ENCODE assay signal across 1 cellular context in genomic region chr5:126595486-126596083, GRCh38.
A peak's percentile ranks its signal among the peaks of the same experiment; 100 is the strongest.
TF ChIP-seq lines count a peak whose summit lies in the region.

No MANE protein-coding gene starts in this region.

TF ChIP-seq in HepG2, 621 proteins besides CTCF, POLR2A, EP300 and RAD21:
- TF ChIP-seq ZBTB40 (IDR thresholded peaks at IDR 0.05) (no peak), ZBTB40 (CRISPR knock-in tag; IDR thresholded peaks at IDR 0.05) (no peak), ZNF816 (CRISPR knock-in tag; IDR thresholded peaks at IDR 0.05; ENCODE audit: borderline replicate concordance) (0 out of 2 replicates have a peak, but pooled peaks have one; percentile 6), MLXIP (CRISPR knock-in tag; IDR thresholded peaks at IDR 0.05; ENCODE audit: borderline replicate concordance) (no peak), ATF1 (CRISPR knock-in tag; IDR thresholded peaks at IDR 0.05) (0 out of 2 replicates have a peak, but pooled peaks have one; percentile 2), SP2 (CRISPR knock-in tag; IDR thresholded peaks at IDR 0.05) (0 out of 2 replicates have a peak, but pooled peaks have one; percentile 33), KAT7 (CRISPR knock-in tag; IDR thresholded peaks at IDR 0.05; ENCODE audit: borderline replicate concordance) (0 out of 2 replicates have a peak, but pooled peaks have one; percentile 9), ZNF33A (CRISPR knock-in tag; IDR thresholded peaks at IDR 0.05; ENCODE audit: borderline replicate concordance) (0 out of 2 replicates have a peak, but pooled peaks have one; percentile 9), HHEX (CRISPR knock-in tag; IDR thresholded peaks at IDR 0.05) (no peak), ZNF460 (CRISPR knock-in tag; IDR thresholded peaks at IDR 0.05; ENCODE audit: borderline replicate concordance) (peak; percentile 56; the same call in 1 of the 2 replicates), ELK4 (CRISPR knock-in tag; IDR thresholded peaks at IDR 0.05; ENCODE audit: borderline replicate concordance) (no peak), ZNF83 (CRISPR knock-in tag; IDR thresholded peaks at IDR 0.05; ENCODE audit: borderline replicate concordance) (no peak)
